In genomic region chr9:17063535-17064135, GRCh38 we compare ENCODE assay signal across 8 cellular contexts.
DNase-seq lines count a peak whose midpoint lies in the region; ATAC-seq, FAIRE-seq and TF ChIP-seq lines count a peak whose summit lies in the region.

No MANE protein-coding gene starts in this region.

- H3K27me3 Mint-ChIP-seq in activated CD8-positive, alpha-beta T cell treated with anti-CD3 and anti-CD28 coated beads for 36 hours: no peaks in the 10 kb centered on the region

- H3K4me1 Mint-ChIP-seq in activated CD8-positive, alpha-beta T cell treated with anti-CD3 and anti-CD28 coated beads for 36 hours (ENCODE audit: low read depth): no peaks in the 10 kb centered on the region

- H3K4me3 Mint-ChIP-seq in activated CD8-positive, alpha-beta T cell treated with anti-CD3 and anti-CD28 coated beads for 36 hours: no peak overlapping the region

- peak; percentile 74 to 75 for DNase-seq in NCI-H2081 (lab: John Stamatoyannopoulos, UW)
- DNase-seq in activated CD8-positive, alpha-beta T cell treated with anti-CD3 and anti-CD28 coated beads for 36 hours: peak; percentile 11
- peak; percentile 7 for DNase-seq in iPS DF 19.7 (ENCODE audit: low read depth, low spot score)
- DNase-seq in superior temporal gyrus (ENCODE audit: extremely low spot score): peak; percentile 33
- no peak for DNase-seq in GM19240 (ENCODE audit: insufficient read length, low spot score)

- POLR2A ChIA-PET in activated CD8-positive, alpha-beta T cell treated with anti-CD3 and anti-CD28 coated beads for 36 hours (lab: Charles Lee): no interaction called here

- H3K9me3 Mint-ChIP-seq in activated CD8-positive, alpha-beta T cell treated with anti-CD3 and anti-CD28 coated beads for 36 hours: no peaks in the 10 kb centered on the region

- intact Hi-C loops in activated CD8-positive, alpha-beta T cell treated with anti-CD3 and anti-CD28 coated beads for 36 hours (cut with micrococcal nuclease): loop anchor here (5.0 to 10.0 kb wide), 2 partner anchors 59 to 399 kb away; no protein-coding TSS in a partner anchor

- H3K4me3 ChIP-seq in GM12875 (ENCODE audit: low read depth, low read length): no peak overlapping the region

- peak; percentile 86 for FAIRE-seq in A204.1 (lab: Jason Lieb, UNC)

- no peaks in the 10 kb centered on the region for H3K36me3 Mint-ChIP-seq in activated CD8-positive, alpha-beta T cell treated with anti-CD3 and anti-CD28 coated beads for 36 hours (ENCODE audit: low read depth)

- H3K27ac Mint-ChIP-seq in activated CD8-positive, alpha-beta T cell treated with anti-CD3 and anti-CD28 coated beads for 36 hours: no peak overlapping the region

- TF ChIP-seq CTCF in GM12875 (IDR thresholded peaks at IDR 0.05; ENCODE audit: borderline replicate concordance, insufficient read depth, low read depth, low read length): peak; percentile 70; the same call in 1 of the 2 replicates
- TF ChIP-seq CTCF in activated CD8-positive, alpha-beta T cell treated with anti-CD3 and anti-CD28 coated beads for 36 hours (IDR thresholded peaks at IDR 0.05): peak; percentile 53

- ATAC-seq in HG02938 (IDR thresholded peaks at IDR 0.05; ENCODE audit: unreplicated experiment): peak; percentile 93
- no peak for ATAC-seq in activated CD8-positive, alpha-beta T cell treated with anti-CD3 and anti-CD28 coated beads for 36 hours

- CTCF ChIA-PET in activated CD8-positive, alpha-beta T cell treated with anti-CD3 and anti-CD28 coated beads for 36 hours (lab: Charles Lee): interaction anchor here (1.0 to 2.4 kb wide), 6 partner anchors 10 to 422 kb away, joined by 3 to 12 read pairs (median 4); no protein-coding TSS in a partner anchor
